Comparison of ENCODE assay signal across 1 cellular context in genomic region chr2:143629344-143629743, GRCh38.
TF ChIP-seq lines count a peak whose summit lies in the region.

No MANE protein-coding gene starts in this region.

TF ChIP-seq in HEK293, 187 proteins besides CTCF, POLR2A, EP300 and RAD21 (continued from another document):
- no peak for TF ChIP-seq ZBTB11 (tag by site-specific recombination; conservative IDR thresholded peaks at IDR 0.05; ENCODE audit: low read depth)
- no peak for TF ChIP-seq ZNF610 (tag by site-specific recombination; IDR thresholded peaks at IDR 0.05; ENCODE audit: borderline replicate concordance)
- TF ChIP-seq ZNF223 (tag by site-specific recombination; IDR thresholded peaks at IDR 0.05): no peak
- TF ChIP-seq SETDB1 (IDR thresholded peaks at IDR 0.05; ENCODE audit: insufficient read length, low read length): no peak
- TF ChIP-seq PRDM4 (tag by site-specific recombination; IDR thresholded peaks at IDR 0.05): no peak
- peak; percentile 75 for TF ChIP-seq ZBTB17 (tag by site-specific recombination; IDR thresholded peaks at IDR 0.05)
- peak; percentile 49; the same call in 1 of the 2 replicates for TF ChIP-seq TRIM28 (IDR thresholded peaks at IDR 0.05; ENCODE audit: borderline replicate concordance, low read length)
- TF ChIP-seq ZNF211 (tag by site-specific recombination; IDR thresholded peaks at IDR 0.05; ENCODE audit: low read depth): no peak
- no peak for TF ChIP-seq PRDM2 (tag by site-specific recombination; IDR thresholded peaks at IDR 0.05; ENCODE audit: borderline replicate concordance)
- peak; percentile 62; the same call in 1 of the 2 replicates for TF ChIP-seq MZF1 (tag by site-specific recombination; IDR thresholded peaks at IDR 0.05; ENCODE audit: borderline replicate concordance)
- TF ChIP-seq ZNF184 (tag by site-specific recombination; IDR thresholded peaks at IDR 0.05): no peak
- TF ChIP-seq ZNF426 (tag by site-specific recombination; IDR thresholded peaks at IDR 0.05): no peak
- no peak for TF ChIP-seq ZNF239 (tag by site-specific recombination; IDR thresholded peaks at IDR 0.05)
- TF ChIP-seq ZNF791 (tag by site-specific recombination; IDR thresholded peaks at IDR 0.05): no peak
- TF ChIP-seq ZSCAN30 (tag by site-specific recombination; IDR thresholded peaks at IDR 0.05): 0 out of 2 replicates have a peak, but pooled peaks have one; percentile 15
- no peak for TF ChIP-seq ZNF707 (tag by site-specific recombination; IDR thresholded peaks at IDR 0.05)
